ENCODE assay signal across 1 cellular context in the genomic region with DNA sequence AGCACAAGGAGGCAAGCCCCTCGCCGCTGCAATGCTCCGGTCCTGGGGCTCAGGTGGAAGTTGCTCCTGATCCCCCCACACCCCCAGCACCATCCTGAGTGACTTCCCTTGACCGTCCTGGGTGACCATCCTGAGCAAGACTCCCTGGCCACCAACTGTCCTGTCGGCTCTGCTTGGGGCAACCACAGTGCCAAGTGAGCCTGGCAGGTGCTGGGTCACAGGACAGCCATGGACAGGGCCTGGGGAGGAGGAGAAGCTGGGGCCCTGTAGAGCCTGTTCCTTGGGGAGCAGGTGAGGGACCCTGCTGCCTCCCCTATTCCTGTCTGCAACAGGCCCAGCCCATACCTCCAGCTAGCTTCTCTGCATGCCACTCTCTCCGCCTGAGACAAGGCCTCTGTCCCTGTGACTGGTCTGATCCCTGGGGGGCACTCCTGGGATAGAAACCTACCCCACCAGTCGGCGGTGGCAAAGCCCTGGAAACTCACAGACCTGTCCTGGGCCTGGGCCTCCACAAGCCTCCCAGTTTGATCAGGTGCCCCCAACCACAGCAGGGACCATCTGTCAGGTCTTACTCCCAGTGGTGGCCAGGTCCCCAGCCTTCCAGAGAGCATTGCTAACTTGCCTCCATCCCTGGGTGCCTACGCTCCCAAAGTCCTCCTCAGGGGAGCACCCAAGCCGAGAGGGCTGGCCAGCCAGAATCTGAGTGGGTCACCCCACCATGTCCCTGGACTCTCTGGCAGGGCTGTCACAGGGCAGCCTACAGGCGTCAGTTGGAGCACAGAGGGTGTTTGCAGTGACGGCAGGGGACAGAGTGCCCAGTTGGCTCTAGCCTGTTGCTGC.
TF ChIP-seq lines count a peak whose summit lies in the region.

No MANE protein-coding gene starts in this region.

TF ChIP-seq in WTC11, 78 proteins besides CTCF, POLR2A, EP300 and RAD21 (continued from another document):
- no peak for TF ChIP-seq E2F5 (CRISPR knock-in tag; IDR thresholded peaks at IDR 0.05)
- no peak for TF ChIP-seq ZNF263 (CRISPR knock-in tag; IDR thresholded peaks at IDR 0.05; ENCODE audit: low read depth)
- TF ChIP-seq ELF4 (CRISPR knock-in tag; IDR thresholded peaks at IDR 0.05; ENCODE audit: low read depth), result no peak
- TF ChIP-seq RELA (CRISPR knock-in tag; IDR thresholded peaks at IDR 0.05; ENCODE audit: borderline replicate concordance), result no peak
- TF ChIP-seq, protein P1, sequence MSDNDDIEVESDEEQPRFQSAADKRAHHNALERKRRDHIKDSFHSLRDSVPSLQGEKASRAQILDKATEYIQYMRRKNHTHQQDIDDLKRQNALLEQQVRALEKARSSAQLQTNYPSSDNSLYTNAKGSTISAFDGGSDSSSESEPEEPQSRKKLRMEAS (CRISPR knock-in tag; IDR thresholded peaks at IDR 0.05), result no peak
- no peak for TF ChIP-seq AR (CRISPR knock-in tag; IDR thresholded peaks at IDR 0.05)
- TF ChIP-seq SOX15 (CRISPR knock-in tag; IDR thresholded peaks at IDR 0.05), result no peak
- TF ChIP-seq TCF7 (CRISPR knock-in tag; IDR thresholded peaks at IDR 0.05; ENCODE audit: low read depth), result no peak
- TF ChIP-seq NFYB (CRISPR knock-in tag; conservative IDR thresholded peaks at IDR 0.05; ENCODE audit: low read depth), result no peak
